8 cellular contexts compared by ENCODE assay signal in genomic region chr19:58544591-58545285, GRCh38.
DNase-seq lines count a peak whose midpoint lies in the region; ATAC-seq and TF ChIP-seq lines count a peak whose summit lies in the region.

No MANE protein-coding gene starts in this region.

- H3K27ac ChIP-seq in angular gyrus (ENCODE audit: low read depth, low read length) = peak overlapping the region; percentile 99

- DNase-seq in GM03348 (ENCODE audit: low spot score) (peak; percentile 94), LoVo (ENCODE audit: low spot score) (peak; percentile 65), iPS-NIHi11 (ENCODE audit: low spot score) (peak; percentile 97), DMS 273 treated with DMSO at 0.1 percent for 48 hours (lab: John Stamatoyannopoulos, UW) (no peak), erythroblast (lab: John Stamatoyannopoulos, UW) (no peak)
- peak; percentile 47 to 67 (median 65) for DNase-seq in stimulated activated CD4-positive, alpha-beta T cell treated with anti-CD3 and anti-CD28 coated beads, TNF-alpha, amount 100 ng/mL, for 1 hour (ENCODE audit: low read depth in 3 of 3, low spot score in 1 of 3)

- ATAC-seq in GM21825 (IDR thresholded peaks at IDR 0.05; ENCODE audit: unreplicated experiment) = peak; percentile 35

- no peak for TF ChIP-seq POLR2A in erythroblast (IDR thresholded peaks at IDR 0.05; ENCODE audit: low read length)

Comparison
In these comparisons a context has a peak if more than half of its experiments do, and no peak if none do; other contexts are left out.
1. DNase-seq: peak in GM03348 (single experiment), LoVo (single experiment), iPS-NIHi11 (single experiment) and stimulated activated CD4-positive, alpha-beta T cell treated with anti-CD3 and anti-CD28 coated beads, TNF-alpha, amount 100 ng/mL, for 1 hour (3 of 3); none in DMS 273 treated with DMSO at 0.1 percent for 48 hours (single experiment) and erythroblast (0 of 2).